ENCODE assay signal across 27 cellular contexts in the genomic region with DNA sequence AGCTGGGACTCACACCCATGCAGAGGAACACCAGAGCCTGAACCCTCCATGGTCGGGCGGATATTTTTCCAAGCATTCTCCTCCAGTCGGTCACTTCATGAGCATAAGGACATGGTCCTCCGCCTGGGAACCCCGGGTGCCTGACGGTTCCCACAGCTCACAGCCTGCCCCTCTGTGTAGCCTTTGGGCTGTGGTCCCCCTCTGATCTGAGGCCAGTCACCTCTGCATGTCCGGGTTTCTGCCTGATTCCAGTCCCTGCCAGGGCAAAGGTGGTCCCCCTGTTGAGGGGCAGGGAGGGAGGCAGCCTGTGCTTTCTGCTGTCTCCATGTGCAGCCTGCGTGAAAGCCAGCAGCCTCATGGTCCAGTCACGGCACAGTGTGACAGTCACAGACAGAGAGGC.
"Had no signal": no experiment of that assay in that cellular context is flagged by ENCODE, and none has a peak within 500 bp of the region (broad histone marks: within the 10 kb centered on the region; RNA-seq: fewer than 3 reads in every experiment).

No MANE protein-coding gene starts in this region.

- H3K4me3 ChIP-seq: adrenal gland, Peyer's patch had no signal

- H3K27ac ChIP-seq: adrenal gland, Peyer's patch, RWPE1 had no signal

- H3K4me1 ChIP-seq: adrenal gland had no signal

- DNase-seq: activated CD4-positive, alpha-beta memory T cell treated with anti-CD3 and anti-CD28 coated beads for 36 hours; activated CD4-positive, alpha-beta T cell treated with anti-CD3 and anti-CD28 coated beads, Interleukin-2, amount 10 ng/mL, durations not matched to agents 7 days and 5 days; activated CD4-positive, CD25-positive, alpha-beta regulatory T cell treated with anti-CD3 and anti-CD28 coated beads, Interleukin-2, amount 50 U/mL, for 72 hours; activated CD8-positive, alpha-beta memory T cell treated with anti-CD3 and anti-CD28 coated beads for 24 hours; activated gamma-delta T cell; activated naive CD4-positive, alpha-beta T cell treated with anti-CD3 and anti-CD28 coated beads, Interleukin-2, amount 50 U/mL, for 16 hours; activated naive CD8-positive, alpha-beta T cell treated with anti-CD3 and anti-CD28 coated beads, Interleukin-2, amount 10 ng/mL, durations not matched to agents 7 days and 5 days; activated T-cell treated with anti-CD3 and anti-CD28 coated beads, Interleukin-2, amount 50 U/mL, for 48 hours; adrenal gland; anterior cingulate cortex; Kasumi-1; KBM-7; NCI-H1105 treated with DMSO at 0.1 percent for 48 hours; NCI-H1436 treated with DMSO at 0.1 percent for 48 hours; NCI-H187; NCI-H2081; NCI-H510A treated with DMSO at 0.1 percent for 48 hours; NCI-H69; NK-92 treated with Interleukin-12 subunit alpha and Interleukin-12 subunit beta, amount 100 ng/mL, for 24 hours; OCI-M1; SHP77 treated with DMSO at 0.1 percent for 48 hours; T-helper 17 cell; T-helper 9 cell had no signal

- ATAC-seq: activated T-helper 17 cell treated with anti-CD3 and anti-CD28 coated beads, Interleukin-2, amount 50 U/mL, for 72 hours; T-helper 17 cell; WTC11 had no signal

- H3K4me3 Mint-ChIP-seq: activated CD4-positive, alpha-beta memory T cell treated with anti-CD3 and anti-CD28 coated beads for 36 hours; activated CD4-positive, alpha-beta T cell treated with anti-CD3 and anti-CD28 coated beads, Interleukin-2, amount 10 ng/mL, durations not matched to agents 7 days and 5 days; activated naive CD8-positive, alpha-beta T cell treated with anti-CD3 and anti-CD28 coated beads, Interleukin-2, amount 10 ng/mL, durations not matched to agents 7 days and 5 days; activated T-helper 17 cell treated with anti-CD3 and anti-CD28 coated beads, Interleukin-2, amount 50 U/mL, for 72 hours; T-helper 17 cell; WTC11 had no signal

- H3K27me3 Mint-ChIP-seq: activated CD4-positive, alpha-beta memory T cell treated with anti-CD3 and anti-CD28 coated beads for 36 hours; activated T-helper 17 cell treated with anti-CD3 and anti-CD28 coated beads, Interleukin-2, amount 50 U/mL, for 72 hours had no signal

- H3K27ac Mint-ChIP-seq: activated CD4-positive, alpha-beta memory T cell treated with anti-CD3 and anti-CD28 coated beads for 36 hours; activated CD4-positive, alpha-beta T cell treated with anti-CD3 and anti-CD28 coated beads, Interleukin-2, amount 10 ng/mL, durations not matched to agents 7 days and 5 days; activated naive CD8-positive, alpha-beta T cell treated with anti-CD3 and anti-CD28 coated beads, Interleukin-2, amount 10 ng/mL, durations not matched to agents 7 days and 5 days; activated T-helper 17 cell treated with anti-CD3 and anti-CD28 coated beads, Interleukin-2, amount 50 U/mL, for 72 hours; T-helper 17 cell; WTC11 had no signal

- H3K27me3 ChIP-seq: adrenal gland, Peyer's patch had no signal

- H3K9me3 ChIP-seq: adrenal gland, Peyer's patch had no signal

- H3K9me3 Mint-ChIP-seq: activated CD4-positive, alpha-beta memory T cell treated with anti-CD3 and anti-CD28 coated beads for 36 hours; activated naive CD8-positive, alpha-beta T cell treated with anti-CD3 and anti-CD28 coated beads, Interleukin-2, amount 10 ng/mL, durations not matched to agents 7 days and 5 days; activated T-helper 17 cell treated with anti-CD3 and anti-CD28 coated beads, Interleukin-2, amount 50 U/mL, for 72 hours; WTC11 had no signal

- H3K36me3 Mint-ChIP-seq: activated CD4-positive, alpha-beta memory T cell treated with anti-CD3 and anti-CD28 coated beads for 36 hours; activated naive CD8-positive, alpha-beta T cell treated with anti-CD3 and anti-CD28 coated beads, Interleukin-2, amount 10 ng/mL, durations not matched to agents 7 days and 5 days; WTC11 had no signal

- H3K36me3 ChIP-seq: adrenal gland, Peyer's patch had no signal

- H3K4me1 Mint-ChIP-seq: activated T-helper 17 cell treated with anti-CD3 and anti-CD28 coated beads, Interleukin-2, amount 50 U/mL, for 72 hours; WTC11 had no signal
